In the genomic region with DNA sequence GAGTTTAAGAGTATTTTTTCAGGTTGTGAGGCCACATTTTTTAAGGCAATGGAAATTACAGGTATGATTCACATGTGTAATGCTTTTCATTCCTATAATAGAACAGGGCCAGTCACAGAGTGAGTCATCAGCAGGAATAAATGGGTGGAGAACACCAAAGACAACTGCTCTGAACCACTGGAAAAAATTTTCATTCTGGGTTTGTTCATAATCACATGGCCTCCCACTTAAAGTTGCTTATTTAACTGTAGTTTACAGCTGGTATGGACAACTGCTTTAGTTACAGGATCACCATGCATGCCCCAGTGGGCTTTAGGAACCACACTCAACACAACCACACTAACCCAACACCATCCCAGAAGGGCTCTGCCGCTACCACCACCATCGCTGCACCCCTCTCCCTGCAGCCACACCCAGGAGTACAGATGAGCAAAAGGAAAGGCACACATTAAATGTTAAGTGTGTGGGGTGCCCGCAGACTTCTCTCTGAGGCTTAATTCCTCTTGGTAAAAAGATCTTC, we compare ENCODE assay signal across 13 cellular contexts.
DNase-seq lines count a peak whose midpoint lies in the region; ATAC-seq and TF ChIP-seq lines count a peak whose summit lies in the region.
"Had no signal": no experiment of that assay in that cellular context is flagged by ENCODE, and none has a peak within 500 bp of the region (broad histone marks: within the 10 kb centered on the region; RNA-seq: fewer than 3 reads in every experiment).

No MANE protein-coding gene starts in this region.

- ATAC-seq in WTC11 (no peak), aorta (ENCODE audit: low FRiP score) (peak; percentile 67), HG02610 (IDR thresholded peaks at IDR 0.05; ENCODE audit: unreplicated experiment) (no peak)

- H3K27ac ChIP-seq in left ventricle myocardium inferior (replicated peaks) (peak overlapping the region; percentile 31), right atrium auricular region (no peak overlapping the region), aorta (ENCODE audit: low read depth in 1 of 2, low read length in 2 of 2) (peak overlapping the region in 1 of 2 donors; percentile 43), neural progenitor cell (no peak overlapping the region)
- H3K27ac ChIP-seq: spleen, testis had no signal

- no peak overlapping the region for H3K4me3 ChIP-seq in left ventricle myocardium inferior
- no peak overlapping the region for H3K4me3 ChIP-seq in right atrium auricular region
- no peak overlapping the region for H3K4me3 ChIP-seq in aorta (ENCODE audit: low read length in 2 of 2)
- H3K4me3 ChIP-seq in neural progenitor cell = no peak overlapping the region
- H3K4me3 ChIP-seq: spleen, testis had no signal

- POLR2A ChIA-PET in WTC11 (lab: Charles Lee) = interaction anchor here (0.7 kb wide), 1 partner anchor 48 kb away, joined by 3 read pairs; no protein-coding TSS in a partner anchor

- peaks cover 49% of the 10 kb centered on the region for H4K20me1 ChIP-seq in neural progenitor cell (ENCODE audit: low read depth)

- CTCF ChIA-PET in WTC11 (lab: Charles Lee) = interaction anchor here (0.6 to 1.5 kb wide), 2 partner anchors 9 to 40 kb away, joined by 3 to 4 read pairs; no protein-coding TSS in a partner anchor

- peaks cover 100% of the 10 kb centered on the region for H3K79me2 ChIP-seq in neural progenitor cell (ENCODE audit: low read depth)

- no peaks in the 10 kb centered on the region for H3K9me3 Mint-ChIP-seq in WTC11
- peaks cover 7% of the 10 kb centered on the region for H3K9me3 Mint-ChIP-seq in glutamatergic neuron (ENCODE audit: unreplicated experiment)
- H3K9me3 Mint-ChIP-seq in neural progenitor cell = no peaks in the 10 kb centered on the region

- DNase-seq in left ventricle myocardium inferior (no peak), right atrium auricular region (ENCODE audit: low spot score) (no peak), WTC11 (ENCODE audit: low spot score) (no peak), glutamatergic neuron (no peak), aorta (no peak), NCI-H2171 treated with DMSO at 0.1 percent for 48 hours (lab: John Stamatoyannopoulos, UW) (no peak), neural progenitor cell (ENCODE audit: low spot score) (no peak)
- DNase-seq: BE2C, left cardiac atrium, MV-4-11, spleen, testis had no signal

- WGBS in aorta, 2 donors = 97 to 98% methylated on average over 3 of the region's 3 CpGs

- H3K4me1 ChIP-seq in left ventricle myocardium inferior (peaks cover 92% of the 10 kb centered on the region), right atrium auricular region (peaks cover 0 to 41% of the 10 kb centered on the region in 2 donors), aorta (ENCODE audit: control insufficient read depth in 1 of 2, insufficient read depth in 2 of 2, low read length in 2 of 2) (peaks cover 3 to 5% of the 10 kb centered on the region in 2 donors), neural progenitor cell (peaks cover 48% of the 10 kb centered on the region)
- H3K4me1 ChIP-seq: testis had no signal

- no peaks in the 10 kb centered on the region for H3K9me3 ChIP-seq in left ventricle myocardium inferior (replicated peaks)
- no peaks in the 10 kb centered on the region for H3K9me3 ChIP-seq in right atrium auricular region
- H3K9me3 ChIP-seq in aorta (ENCODE audit: control insufficient read depth, low read length) = no peaks in the 10 kb centered on the region
- H3K9me3 ChIP-seq in neural progenitor cell (ENCODE audit: low read depth) = no peaks in the 10 kb centered on the region
- H3K9me3 ChIP-seq: BE2C, spleen, testis had no signal

- H3K4me1 Mint-ChIP-seq in WTC11 (peaks cover 75% of the 10 kb centered on the region), glutamatergic neuron (ENCODE audit: low read depth, unreplicated experiment) (peaks cover 62% of the 10 kb centered on the region), neural progenitor cell (peaks cover 48% of the 10 kb centered on the region)

- no peaks in the 10 kb centered on the region for H3K36me3 Mint-ChIP-seq in WTC11
- H3K36me3 Mint-ChIP-seq in glutamatergic neuron (ENCODE audit: unreplicated experiment) = no peaks in the 10 kb centered on the region
- no peaks in the 10 kb centered on the region for H3K36me3 Mint-ChIP-seq in neural progenitor cell

- intact Hi-C loops in left ventricle myocardium inferior (cut with micrococcal nuclease) (no loop called here), aorta (cut with DNase I) (loop anchor here in 1 of 2 donors (10.0 kb wide), 1 partner anchor 385 kb away; no protein-coding TSS in a partner anchor)

- no peak overlapping the region for H3K4me2 ChIP-seq in neural progenitor cell

- H3F3A ChIP-seq in neural progenitor cell (ENCODE audit: low read depth) = peaks cover 14% of the 10 kb centered on the region

- H3K9ac ChIP-seq in neural progenitor cell = no peak overlapping the region

- H3K27me3 Mint-ChIP-seq in WTC11 (ENCODE audit: low read depth) = no peaks in the 10 kb centered on the region
- peaks cover 6% of the 10 kb centered on the region for H3K27me3 Mint-ChIP-seq in glutamatergic neuron (ENCODE audit: unreplicated experiment)
- H3K27me3 Mint-ChIP-seq in neural progenitor cell (ENCODE audit: insufficient read depth, low read depth) = peaks cover 3% of the 10 kb centered on the region

- TF ChIP-seq CTCF in left ventricle myocardium inferior (IDR thresholded peaks at IDR 0.05; ENCODE audit: borderline replicate concordance) (no peak), right atrium auricular region (IDR thresholded peaks at IDR 0.05) (no peak), WTC11 (IDR thresholded peaks at IDR 0.05) (no peak), glutamatergic neuron (IDR thresholded peaks at IDR 0.05; ENCODE audit: partially characterized antibody, unreplicated experiment) (no peak), neural progenitor cell (IDR thresholded peaks at IDR 0.05) (no peak)

- H3K27ac Mint-ChIP-seq in WTC11 (peak overlapping the region; percentile 77), glutamatergic neuron (ENCODE audit: unreplicated experiment) (peak overlapping the region; percentile 8), neural progenitor cell (no peak overlapping the region)

- H3K36me3 ChIP-seq in left ventricle myocardium inferior = no peaks in the 10 kb centered on the region
- H3K36me3 ChIP-seq in right atrium auricular region = no peaks in the 10 kb centered on the region
- H3K36me3 ChIP-seq in aorta (ENCODE audit: control insufficient read depth in 1 of 2, insufficient read depth in 2 of 2, low read length in 1 of 2) = no peaks in the 10 kb centered on the region
- no peaks in the 10 kb centered on the region for H3K36me3 ChIP-seq in neural progenitor cell
- H3K36me3 ChIP-seq: BE2C, spleen had no signal

- no peak overlapping the region for H2AFZ ChIP-seq in neural progenitor cell (replicated peaks)

- H3K4me3 Mint-ChIP-seq in WTC11 (no peak overlapping the region), glutamatergic neuron (ENCODE audit: unreplicated experiment) (peak overlapping the region; percentile 53), neural progenitor cell (no peak overlapping the region)

- H3K27me3 ChIP-seq in left ventricle myocardium inferior (ENCODE audit: low read depth) (no peaks in the 10 kb centered on the region), right atrium auricular region (no peaks in the 10 kb centered on the region), aorta (ENCODE audit: control insufficient read depth in 1 of 2, insufficient read depth in 2 of 2, low read length in 1 of 2) (no peaks in the 10 kb centered on the region), neural progenitor cell (no peaks in the 10 kb centered on the region)
- H3K27me3 ChIP-seq: BE2C, spleen, testis had no signal

TF ChIP-seq in WTC11, 78 proteins besides CTCF, POLR2A, EP300 and RAD21 (continues in another document):
- TF ChIP-seq TCF7 (CRISPR knock-in tag; IDR thresholded peaks at IDR 0.05; ENCODE audit: low read depth) = no peak
- TF ChIP-seq, protein P1, sequence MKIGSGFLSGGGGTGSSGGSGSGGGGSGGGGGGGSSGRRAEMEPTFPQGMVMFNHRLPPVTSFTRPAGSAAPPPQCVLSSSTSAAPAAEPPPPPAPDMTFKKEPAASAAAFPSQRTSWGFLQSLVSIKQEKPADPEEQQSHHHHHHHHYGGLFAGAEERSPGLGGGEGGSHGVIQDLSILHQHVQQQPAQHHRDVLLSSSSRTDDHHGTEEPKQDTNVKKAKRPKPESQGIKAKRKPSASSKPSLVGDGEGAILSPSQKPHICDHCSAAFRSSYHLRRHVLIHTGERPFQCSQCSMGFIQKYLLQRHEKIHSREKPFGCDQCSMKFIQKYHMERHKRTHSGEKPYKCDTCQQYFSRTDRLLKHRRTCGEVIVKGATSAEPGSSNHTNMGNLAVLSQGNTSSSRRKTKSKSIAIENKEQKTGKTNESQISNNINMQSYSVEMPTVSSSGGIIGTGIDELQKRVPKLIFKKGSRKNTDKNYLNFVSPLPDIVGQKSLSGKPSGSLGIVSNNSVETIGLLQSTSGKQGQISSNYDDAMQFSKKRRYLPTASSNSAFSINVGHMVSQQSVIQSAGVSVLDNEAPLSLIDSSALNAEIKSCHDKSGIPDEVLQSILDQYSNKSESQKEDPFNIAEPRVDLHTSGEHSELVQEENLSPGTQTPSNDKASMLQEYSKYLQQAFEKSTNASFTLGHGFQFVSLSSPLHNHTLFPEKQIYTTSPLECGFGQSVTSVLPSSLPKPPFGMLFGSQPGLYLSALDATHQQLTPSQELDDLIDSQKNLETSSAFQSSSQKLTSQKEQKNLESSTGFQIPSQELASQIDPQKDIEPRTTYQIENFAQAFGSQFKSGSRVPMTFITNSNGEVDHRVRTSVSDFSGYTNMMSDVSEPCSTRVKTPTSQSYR (CRISPR knock-in tag; IDR thresholded peaks at IDR 0.05) = no peak
- no peak for TF ChIP-seq JUN (CRISPR knock-in tag; IDR thresholded peaks at IDR 0.05)
- no peak for TF ChIP-seq JAZF1 (CRISPR knock-in tag; IDR thresholded peaks at IDR 0.05)
- TF ChIP-seq, protein P2, sequence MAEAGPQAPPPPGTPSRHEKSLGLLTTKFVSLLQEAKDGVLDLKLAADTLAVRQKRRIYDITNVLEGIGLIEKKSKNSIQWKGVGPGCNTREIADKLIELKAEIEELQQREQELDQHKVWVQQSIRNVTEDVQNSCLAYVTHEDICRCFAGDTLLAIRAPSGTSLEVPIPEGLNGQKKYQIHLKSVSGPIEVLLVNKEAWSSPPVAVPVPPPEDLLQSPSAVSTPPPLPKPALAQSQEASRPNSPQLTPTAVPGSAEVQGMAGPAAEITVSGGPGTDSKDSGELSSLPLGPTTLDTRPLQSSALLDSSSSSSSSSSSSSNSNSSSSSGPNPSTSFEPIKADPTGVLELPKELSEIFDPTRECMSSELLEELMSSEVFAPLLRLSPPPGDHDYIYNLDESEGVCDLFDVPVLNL (CRISPR knock-in tag; IDR thresholded peaks at IDR 0.05; ENCODE audit: borderline replicate concordance, low read depth) = no peak
- no peak for TF ChIP-seq CREB1 (CRISPR knock-in tag; IDR thresholded peaks at IDR 0.05)
- no peak for TF ChIP-seq GTF2I (CRISPR knock-in tag; conservative IDR thresholded peaks at IDR 0.05)
- TF ChIP-seq FOXJ3 (CRISPR knock-in tag; IDR thresholded peaks at IDR 0.05; ENCODE audit: borderline replicate concordance) = no peak
- TF ChIP-seq RORB (CRISPR knock-in tag; IDR thresholded peaks at IDR 0.05) = no peak
- no peak for TF ChIP-seq SOX15 (CRISPR knock-in tag; IDR thresholded peaks at IDR 0.05)
